Comparison of ENCODE assay signal across 17 cellular contexts in the genomic region with DNA sequence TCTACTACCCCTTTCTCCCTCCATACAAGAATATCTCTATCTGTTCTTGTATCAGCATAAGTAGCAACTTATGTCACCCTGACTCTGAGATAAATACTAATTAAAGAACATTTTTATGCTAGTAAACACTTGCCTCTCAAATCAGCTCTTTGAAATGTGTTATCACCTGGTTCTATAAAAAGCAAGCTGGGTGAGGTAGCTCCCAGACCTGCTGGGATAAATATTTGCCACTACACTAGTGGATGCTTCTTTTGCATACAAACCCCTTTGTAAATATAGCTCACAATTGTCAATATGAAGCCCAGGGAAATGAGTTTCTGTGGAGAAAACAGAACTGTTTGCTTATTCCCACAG.
DNase-seq lines count a peak whose midpoint lies in the region; ATAC-seq, FAIRE-seq and TF ChIP-seq lines count a peak whose summit lies in the region.
"Had no signal": no experiment of that assay in that cellular context is flagged by ENCODE, and none has a peak within 500 bp of the region (broad histone marks: within the 10 kb centered on the region; RNA-seq: fewer than 3 reads in every experiment).

No MANE protein-coding gene starts in this region.

- no peaks in the 10 kb centered on the region for H3F3A ChIP-seq in neural progenitor cell (ENCODE audit: low read depth)
- no peaks in the 10 kb centered on the region for H3F3A ChIP-seq in GM23338 (replicated peaks; ENCODE audit: low read depth)

- H3K27me3 ChIP-seq in pancreas (no peaks in the 10 kb centered on the region), neural progenitor cell (no peaks in the 10 kb centered on the region), GM23338 (ENCODE audit: insufficient read depth) (no peaks in the 10 kb centered on the region)

- H3K9me2 ChIP-seq in GM23338 (ENCODE audit: insufficient read depth): no peaks in the 10 kb centered on the region

- H3K9me3 ChIP-seq in pancreas (no peaks in the 10 kb centered on the region), neural progenitor cell (ENCODE audit: low read depth) (no peaks in the 10 kb centered on the region)

- H3K4me1 ChIP-seq in pancreas (peaks cover 15 to 25% (median 17%) of the 10 kb centered on the region in 3 donors), neural progenitor cell (no peaks in the 10 kb centered on the region), GM23338 (ENCODE audit: insufficient read depth) (no peaks in the 10 kb centered on the region)

- H2AFZ ChIP-seq in neural progenitor cell (replicated peaks): no peak overlapping the region
- H2AFZ ChIP-seq in GM23338: no peak overlapping the region; the same call in 1 of the 2 replicates

- TF ChIP-seq CTCF in pancreas (IDR thresholded peaks at IDR 0.05) (no peak), neural progenitor cell (IDR thresholded peaks at IDR 0.05) (no peak), GM23338 (conservative IDR thresholded peaks at IDR 0.05; ENCODE audit: low read depth in 2 of 2) (no peak)

- DNase-seq in COR-L47 (lab: John Stamatoyannopoulos, UW) (peak; percentile 69), NCI-H774 (lab: John Stamatoyannopoulos, UW) (peak; percentile 60), Right ventricle myocardium superior (no peak), pancreas (no peak), neural progenitor cell (ENCODE audit: low spot score) (no peak), GM23338 (ENCODE audit: low spot score) (no peak), NCI-H1694 (lab: John Stamatoyannopoulos, UW) (no peak)
- no peak for DNase-seq in stimulated activated CD4-positive, alpha-beta T cell treated with anti-CD3 and anti-CD28 coated beads, Interleukin-2, amount 100 ng/mL, for 48 hours
- DNase-seq: activated CD4-positive, alpha-beta T cell treated with anti-CD3 and anti-CD28 coated beads for 4 hours; activated CD8-positive, alpha-beta memory T cell treated with anti-CD3 and anti-CD28 coated beads, Interleukin-2, amount 50 U/mL, for 48 hours; activated naive CD4-positive, alpha-beta T cell; CD8-positive, alpha-beta T cell; natural killer cell; stimulated activated naive CD4-positive, alpha-beta T cell had no signal

- H3K36me3 Mint-ChIP-seq in neural progenitor cell: no peaks in the 10 kb centered on the region
- H3K36me3 Mint-ChIP-seq in GM23338 (ENCODE audit: low read depth): no peaks in the 10 kb centered on the region
- H3K36me3 Mint-ChIP-seq: CD8-positive, alpha-beta T cell; natural killer cell had no signal

- H4K20me1 ChIP-seq in neural progenitor cell (ENCODE audit: low read depth): no peaks in the 10 kb centered on the region
- H4K20me1 ChIP-seq in GM23338 (replicated peaks; ENCODE audit: insufficient read depth): no peaks in the 10 kb centered on the region

- no peak overlapping the region for H3K4me2 ChIP-seq in neural progenitor cell
- H3K4me2 ChIP-seq in GM23338: no peak overlapping the region

- H3K4me1 Mint-ChIP-seq in neural progenitor cell (peaks cover 13% of the 10 kb centered on the region), GM23338 (no peaks in the 10 kb centered on the region)
- H3K4me1 Mint-ChIP-seq: natural killer cell had no signal

- H3K4me3 ChIP-seq in pancreas: peak overlapping the region in 1 of 4 donors; percentile 4
- no peak overlapping the region for H3K4me3 ChIP-seq in neural progenitor cell
- H3K4me3 ChIP-seq in GM23338: no peak overlapping the region

- H3K27ac ChIP-seq in pancreas (peak overlapping the region; percentile 49 to 81 (median 65)), neural progenitor cell (no peak overlapping the region), GM23338 (ENCODE audit: low read depth) (no peak overlapping the region)

- H3K79me2 ChIP-seq in neural progenitor cell (ENCODE audit: low read depth) (no peaks in the 10 kb centered on the region), GM23338 (replicated peaks; ENCODE audit: insufficient read depth) (no peaks in the 10 kb centered on the region)

- intact Hi-C loops in Right ventricle myocardium superior (cut with DNase I): no loop called here
- intact Hi-C loops in pancreas (cut with DNase I): no loop called here

- H3K4me3 Mint-ChIP-seq in neural progenitor cell (no peak overlapping the region), GM23338 (no peak overlapping the region)
- H3K4me3 Mint-ChIP-seq: CD8-positive, alpha-beta T cell; dendritic cell treated with granulocyte-macrophage colony-stimulating factor and Interleukin-4, amounts not matched to agents 40 ng/mL and 50 ng/mL, for 4 days; natural killer cell had no signal

- no peaks in the 10 kb centered on the region for H3K36me3 ChIP-seq in pancreas
- H3K36me3 ChIP-seq in neural progenitor cell: no peaks in the 10 kb centered on the region
- no peaks in the 10 kb centered on the region for H3K36me3 ChIP-seq in GM23338 (ENCODE audit: insufficient read depth)

- no peak overlapping the region for H3K9ac ChIP-seq in neural progenitor cell

- H3K27ac Mint-ChIP-seq in neural progenitor cell (no peak overlapping the region), GM23338 (no peak overlapping the region)
- H3K27ac Mint-ChIP-seq: CD8-positive, alpha-beta T cell; dendritic cell treated with granulocyte-macrophage colony-stimulating factor and Interleukin-4, amounts not matched to agents 40 ng/mL and 50 ng/mL, for 4 days; natural killer cell had no signal

- ATAC-seq in Right ventricle myocardium superior (ENCODE audit: poor library complexity) (peak; percentile 84), pancreas (peak; percentile 57 to 76 (median 69)), GM23338 (no peak)
- ATAC-seq: CD8-positive, alpha-beta T cell; esophagus mucosa; natural killer cell; SK-N-SH treated with all-trans-retinoic acid at 6 μM for 48 hours had no signal

- FAIRE-seq in pancreas (lab: Jason Lieb, UNC): no peak

- H3K9me3 Mint-ChIP-seq in neural progenitor cell: no peaks in the 10 kb centered on the region
- H3K9me3 Mint-ChIP-seq in GM23338: no peaks in the 10 kb centered on the region
- H3K9me3 Mint-ChIP-seq: CD8-positive, alpha-beta T cell; dendritic cell treated with granulocyte-macrophage colony-stimulating factor and Interleukin-4, amounts not matched to agents 40 ng/mL and 50 ng/mL, for 4 days had no signal

- H3K27me3 Mint-ChIP-seq in neural progenitor cell (ENCODE audit: insufficient read depth, low read depth): peaks cover 3% of the 10 kb centered on the region
- H3K27me3 Mint-ChIP-seq in GM23338 (ENCODE audit: insufficient read depth, low read depth, poor library complexity): no peaks in the 10 kb centered on the region
- H3K27me3 Mint-ChIP-seq: dendritic cell treated with granulocyte-macrophage colony-stimulating factor and Interleukin-4, amounts not matched to agents 40 ng/mL and 50 ng/mL, for 4 days had no signal

TF ChIP-seq in GM23338, 12 proteins besides CTCF, POLR2A, EP300 and RAD21 (continues in another document):
- no peak for TF ChIP-seq EZH2phosphoT487 (IDR thresholded peaks at IDR 0.05; ENCODE audit: unreplicated experiment)
- TF ChIP-seq, protein P1, sequence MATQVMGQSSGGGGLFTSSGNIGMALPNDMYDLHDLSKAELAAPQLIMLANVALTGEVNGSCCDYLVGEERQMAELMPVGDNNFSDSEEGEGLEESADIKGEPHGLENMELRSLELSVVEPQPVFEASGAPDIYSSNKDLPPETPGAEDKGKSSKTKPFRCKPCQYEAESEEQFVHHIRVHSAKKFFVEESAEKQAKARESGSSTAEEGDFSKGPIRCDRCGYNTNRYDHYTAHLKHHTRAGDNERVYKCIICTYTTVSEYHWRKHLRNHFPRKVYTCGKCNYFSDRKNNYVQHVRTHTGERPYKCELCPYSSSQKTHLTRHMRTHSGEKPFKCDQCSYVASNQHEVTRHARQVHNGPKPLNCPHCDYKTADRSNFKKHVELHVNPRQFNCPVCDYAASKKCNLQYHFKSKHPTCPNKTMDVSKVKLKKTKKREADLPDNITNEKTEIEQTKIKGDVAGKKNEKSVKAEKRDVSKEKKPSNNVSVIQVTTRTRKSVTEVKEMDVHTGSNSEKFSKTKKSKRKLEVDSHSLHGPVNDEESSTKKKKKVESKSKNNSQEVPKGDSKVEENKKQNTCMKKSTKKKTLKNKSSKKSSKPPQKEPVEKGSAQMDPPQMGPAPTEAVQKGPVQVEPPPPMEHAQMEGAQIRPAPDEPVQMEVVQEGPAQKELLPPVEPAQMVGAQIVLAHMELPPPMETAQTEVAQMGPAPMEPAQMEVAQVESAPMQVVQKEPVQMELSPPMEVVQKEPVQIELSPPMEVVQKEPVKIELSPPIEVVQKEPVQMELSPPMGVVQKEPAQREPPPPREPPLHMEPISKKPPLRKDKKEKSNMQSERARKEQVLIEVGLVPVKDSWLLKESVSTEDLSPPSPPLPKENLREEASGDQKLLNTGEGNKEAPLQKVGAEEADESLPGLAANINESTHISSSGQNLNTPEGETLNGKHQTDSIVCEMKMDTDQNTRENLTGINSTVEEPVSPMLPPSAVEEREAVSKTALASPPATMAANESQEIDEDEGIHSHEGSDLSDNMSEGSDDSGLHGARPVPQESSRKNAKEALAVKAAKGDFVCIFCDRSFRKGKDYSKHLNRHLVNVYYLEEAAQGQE (IDR thresholded peaks at IDR 0.05; ENCODE audit: unreplicated experiment): no peak
- TF ChIP-seq POLR2AphosphoS5 (IDR thresholded peaks at IDR 0.05; ENCODE audit: low read depth): no peak
- TF ChIP-seq, protein P2, sequence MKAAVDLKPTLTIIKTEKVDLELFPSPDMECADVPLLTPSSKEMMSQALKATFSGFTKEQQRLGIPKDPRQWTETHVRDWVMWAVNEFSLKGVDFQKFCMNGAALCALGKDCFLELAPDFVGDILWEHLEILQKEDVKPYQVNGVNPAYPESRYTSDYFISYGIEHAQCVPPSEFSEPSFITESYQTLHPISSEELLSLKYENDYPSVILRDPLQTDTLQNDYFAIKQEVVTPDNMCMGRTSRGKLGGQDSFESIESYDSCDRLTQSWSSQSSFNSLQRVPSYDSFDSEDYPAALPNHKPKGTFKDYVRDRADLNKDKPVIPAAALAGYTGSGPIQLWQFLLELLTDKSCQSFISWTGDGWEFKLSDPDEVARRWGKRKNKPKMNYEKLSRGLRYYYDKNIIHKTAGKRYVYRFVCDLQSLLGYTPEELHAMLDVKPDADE (IDR thresholded peaks at IDR 0.05): no peak
- TF ChIP-seq ZNF114 (CRISPR knock-in tag; IDR thresholded peaks at IDR 0.05): no peak
- TF ChIP-seq NANOG (IDR thresholded peaks at IDR 0.05; ENCODE audit: borderline replicate concordance): no peak
- TF ChIP-seq EZH2 (IDR thresholded peaks at IDR 0.05; ENCODE audit: low read depth, unreplicated experiment): no peak

Comparison
In these comparisons a context has a peak if more than half of its experiments do, and no peak if none do; other contexts are left out.
1. DNase-seq: peak in COR-L47 (single experiment) and NCI-H774 (single experiment); none in Right ventricle myocardium superior (single experiment), pancreas (0 of 6), neural progenitor cell (single experiment), stimulated activated CD4-positive, alpha-beta T cell treated with anti-CD3 and anti-CD28 coated beads, Interleukin-2, amount 100 ng/mL, for 48 hours (0 of 2), GM23338 (single experiment) and NCI-H1694 (single experiment).
2. H3K27ac ChIP-seq: peak in pancreas (4 of 4); none in neural progenitor cell (single experiment) and GM23338 (single experiment).